In genomic region chr12:66352197-66352596, GRCh38 we compare ENCODE assay signal across 9 cellular contexts. TPM values are rescaled to one million over a fixed set of nuclear protein-coding genes. Genes with fewer than 3 reads are reported as not detected.
DNase-seq lines count a peak whose midpoint lies in the region; ATAC-seq, FAIRE-seq and TF ChIP-seq lines count a peak whose summit lies in the region.
"Had no signal": no experiment of that assay in that cellular context is flagged by ENCODE, and none has a peak within 500 bp of the region (broad histone marks: within the 10 kb centered on the region; RNA-seq: fewer than 3 reads in every experiment).

No MANE protein-coding gene starts in this region.

- POLR2A ChIA-PET in GM12878 (lab: Charles Lee) = no interaction called here

- 74% methylated on average over 9 of the region's 9 CpGs for WGBS in GM12878 (ENCODE audit: insufficient coverage, insufficient replicate concordance, low lambda C conversion rate, missing lambda C conversion rate)
- 46% methylated on average over 9 of the region's 9 CpGs for WGBS in mesenchymal stem cell

- intact Hi-C loops in GM12878 (cut with micrococcal nuclease; ENCODE audit: unreplicated experiment) = loop anchor here (2.0 kb wide), 2 partner anchors 47 to 343 kb away; no protein-coding TSS in a partner anchor

- no peaks in the 10 kb centered on the region for H3K79me2 ChIP-seq in Karpas-422 (ENCODE audit: low read length)
- H3K79me2 ChIP-seq in GM12878 (ENCODE audit: control insufficient read depth, insufficient read depth, low read length) = no peaks in the 10 kb centered on the region

- peak; percentile 23 for DNase-seq in NCI-H2196 (lab: John Stamatoyannopoulos, UW; ENCODE audit: unreplicated experiment)
- no peak for DNase-seq in NCI-H2196 treated with DMSO at 0.1 percent for 48 hours (lab: John Stamatoyannopoulos, UW; ENCODE audit: unreplicated experiment)
- peak; percentile 72 for DNase-seq in Karpas-422
- DNase-seq in GM12878 (ENCODE audit: low read depth, low spot score) = no peak
- DNase-seq in mesenchymal stem cell = peak; percentile 31
- no peak for DNase-seq in hepatic stellate cell (ENCODE audit: low spot score)

- no peak overlapping the region for H3K27ac ChIP-seq in Karpas-422 (ENCODE audit: low read length)
- no peak overlapping the region for H3K27ac ChIP-seq in GM12878 (ENCODE audit: control insufficient read depth, insufficient read depth)
- no peak overlapping the region for H3K27ac ChIP-seq in mesenchymal stem cell (ENCODE audit: low read length, poor library complexity, severe bottlenecking)
- H3K27ac ChIP-seq: skin epidermis had no signal

- no peak overlapping the region for H2BK5ac ChIP-seq in mesenchymal stem cell (ENCODE audit: low read depth, low read length, poor library complexity, severe bottlenecking)

- peak; percentile 45; the same call in 2 of the 3 replicates for ATAC-seq in GM12878
- no peak for ATAC-seq in GM18861 (IDR thresholded peaks at IDR 0.05; ENCODE audit: unreplicated experiment)
- ATAC-seq in HG03097 (IDR thresholded peaks at IDR 0.05; ENCODE audit: low FRiP score, unreplicated experiment) = no peak

- TF ChIP-seq EP300 in GM12878 (IDR thresholded peaks at IDR 0.05; ENCODE audit: borderline replicate concordance in 1 of 2, control insufficient read depth in 1 of 2, low read depth in 2 of 2, low read length in 2 of 2) = no peak

- H3K36me3 ChIP-seq in Karpas-422 (ENCODE audit: insufficient read depth, low read length) (no peaks in the 10 kb centered on the region), GM12878 (ENCODE audit: control insufficient read depth in 2 of 2, insufficient read depth in 2 of 2, low read length in 1 of 2) (no peaks in the 10 kb centered on the region), mesenchymal stem cell (ENCODE audit: control insufficient read depth in 1 of 2, insufficient read depth in 2 of 2, low read depth in 1 of 2, low read length in 2 of 2) (no peaks in the 10 kb centered on the region)

- H2AFZ ChIP-seq in Karpas-422 (ENCODE audit: low read length) = no peak overlapping the region
- no peak overlapping the region for H2AFZ ChIP-seq in GM12878 (ENCODE audit: control insufficient read depth, low read depth, low read length)
- no peak overlapping the region for H2AFZ ChIP-seq in mesenchymal stem cell (ENCODE audit: low read depth, low read length)

- no peak overlapping the region for H3K4ac ChIP-seq in mesenchymal stem cell (ENCODE audit: low read depth in 1 of 2, low read length in 2 of 2)

- TF ChIP-seq POLR2A in GM12878 (IDR thresholded peaks at IDR 0.05; ENCODE audit: low read depth, low read length) = no peak

- H3K4me1 ChIP-seq in Karpas-422 (ENCODE audit: low read length) (0 out of 2 replicates have a peak, but pooled peaks cover 3% of the 10 kb centered on the region), GM12878 (ENCODE audit: control insufficient read depth, insufficient read depth, low read length) (no peaks in the 10 kb centered on the region), mesenchymal stem cell (ENCODE audit: control insufficient read depth, insufficient read depth, low read depth, low read length) (no peaks in the 10 kb centered on the region)

- H3K27me3 ChIP-seq in Karpas-422 (ENCODE audit: low read length) (no peaks in the 10 kb centered on the region), GM12878 (replicated peaks in 1 of 2; ENCODE audit: control insufficient read depth in 2 of 2, insufficient read depth in 2 of 2, low read length in 1 of 2) (no peaks in the 10 kb centered on the region), mesenchymal stem cell (ENCODE audit: control insufficient read depth in 1 of 2, insufficient read depth in 1 of 2, low read length in 2 of 2) (no peaks in the 10 kb centered on the region)

- H2BK120ac ChIP-seq in mesenchymal stem cell (ENCODE audit: low read depth, low read length) = no peak overlapping the region

- TF ChIP-seq RAD21 in GM12878 (IDR thresholded peaks at IDR 0.05; ENCODE audit: insufficient read depth, low read depth, low read length) = peak; percentile 68

- H3K4me2 ChIP-seq in Karpas-422 (ENCODE audit: low read depth, low read length, poor library complexity, severe bottlenecking) (no peak overlapping the region), GM12878 (ENCODE audit: control insufficient read depth, insufficient read depth) (no peak overlapping the region), mesenchymal stem cell (ENCODE audit: low read length, poor library complexity, severe bottlenecking) (no peak overlapping the region)

- TF ChIP-seq CTCF in GM12878 (IDR thresholded peaks at IDR 0.05 in 2 of 3, conservative IDR thresholded peaks at IDR 0.05 in 1 of 3; ENCODE audit: control insufficient read depth in 2 of 3, extremely low read depth in 1 of 3, insufficient read depth in 1 of 3, low read depth in 3 of 3, low read length in 3 of 3) = peak; percentile 29 to 36 (median 31); a peak in 2 of 6 replicates

- H3K4me3 ChIP-seq in Karpas-422 (ENCODE audit: low read length) (no peak overlapping the region), GM12878 (no peak overlapping the region), mesenchymal stem cell (ENCODE audit: insufficient read depth in 1 of 2, low read depth in 1 of 2, low read length in 2 of 2) (no peak overlapping the region)
- H3K4me3 ChIP-seq: skin epidermis had no signal

- in situ Hi-C loops in GM12878 (cut with MboI) = no loop called here

- SMC1A ChIA-PET in GM12878 (lab: Charles Lee; ENCODE audit: uncharacterized antibody, unreplicated experiment) = interaction anchor here (0.7 kb wide), 1 partner anchor 340 kb away, joined by 3 read pairs; no protein-coding TSS in a partner anchor

- no peak overlapping the region for H4K8ac ChIP-seq in mesenchymal stem cell (ENCODE audit: low read length)

- no peak overlapping the region for H3K23ac ChIP-seq in mesenchymal stem cell (ENCODE audit: low read length in 2 of 2)

- RAD21 ChIA-PET in GM12878 (lab: Charles Lee; ENCODE audit: unreplicated experiment) = interaction anchor here (0.7 to 0.9 kb wide), 2 partner anchors 38 to 207 kb away, joined by 3 read pairs; no protein-coding TSS in a partner anchor

- H3K9ac ChIP-seq in Karpas-422 (ENCODE audit: low read length) = no peak overlapping the region
- H3K9ac ChIP-seq in GM12878 (ENCODE audit: control insufficient read depth, insufficient read depth, low read length) = no peak overlapping the region
- no peak overlapping the region for H3K9ac ChIP-seq in mesenchymal stem cell (ENCODE audit: low read length)

- no peak for FAIRE-seq in GM12878 (lab: Jason Lieb, UNC)

- TSS peak; percentile 33 for BruUV-seq in GM12878 (replicated peaks; lab: Mats Ljungman, UMichigan)

- H2BK12ac ChIP-seq in mesenchymal stem cell (ENCODE audit: low read length in 2 of 2) = no peak overlapping the region

- H4K91ac ChIP-seq in mesenchymal stem cell (ENCODE audit: low read length) = no peak overlapping the region

- H3K18ac ChIP-seq in mesenchymal stem cell (ENCODE audit: low read depth in 1 of 2, low read length in 2 of 2) = no peak overlapping the region

- H3K9me3 ChIP-seq in Karpas-422 (ENCODE audit: low read length) (no peaks in the 10 kb centered on the region), GM12878 (replicated peaks; ENCODE audit: control insufficient read depth, insufficient read depth, low read length) (no peaks in the 10 kb centered on the region), mesenchymal stem cell (ENCODE audit: control insufficient read depth, low read length) (no peaks in the 10 kb centered on the region)

- CTCF ChIA-PET in GM12878 (lab: Yijun Ruan, JAX) = interaction anchor here (0.6 to 1.5 kb wide), 5 partner anchors 9 to 82 kb away, joined by 3 to 8 read pairs (median 3); no protein-coding TSS in a partner anchor

- H3K79me1 ChIP-seq in mesenchymal stem cell (replicated peaks; ENCODE audit: low read length, poor library complexity, severe bottlenecking) = no peaks in the 10 kb centered on the region

- H3K9me2 ChIP-seq in Karpas-422 (replicated peaks; ENCODE audit: insufficient read depth, low read length) = no peaks in the 10 kb centered on the region

- no peaks in the 10 kb centered on the region for H4K20me1 ChIP-seq in Karpas-422 (ENCODE audit: insufficient read depth, low read depth, low read length)
- H4K20me1 ChIP-seq in GM12878 (ENCODE audit: control insufficient read depth, insufficient read depth) = no peaks in the 10 kb centered on the region

- H3K14ac ChIP-seq in mesenchymal stem cell (ENCODE audit: low read length in 2 of 2) = no peak overlapping the region

- H2AK5ac ChIP-seq in mesenchymal stem cell (ENCODE audit: low read length, severe bottlenecking) = no peak overlapping the region

- H2BK15ac ChIP-seq in mesenchymal stem cell (ENCODE audit: low read depth, poor library complexity, severe bottlenecking) = no peak overlapping the region

RNA-seq across cellular contexts. Expression of gene HELB, which starts 49.9 kb away (rescaled TPM):
- 4.4 and 7.7 TPM in 2 replicates for total RNA-seq in Karpas-422 (2014; rRNA removed; shearing (Covaris generic); ENCODE audit: low replicate concordance)
- 95.4 and 98.4 TPM in 2 replicates for total RNA-seq in GM12878 (2013; cell fraction: nucleolus; rRNA removed)
- 4.6 and 7.4 TPM in 2 replicates for total RNA-seq in GM12878 (2014; rRNA removed)
- 5.9 and 7.2 TPM in 2 replicates for total RNA-seq in GM12878 (2014; rRNA removed; fragmentation: Illumina TruSeq; extraction: Trizol)
- total RNA-seq in GM12878 (2021) = 5.8 and 6.4 TPM in 2 replicates
- polyA plus RNA-seq in GM12878 (2011; ENCODE audit: low read depth) = 2.3 TPM
- 10.0 and 15.3 TPM in 2 replicates for polyA plus RNA-seq in GM12878 (2011; rRNA removed)
- 3.7 and 4.4 TPM in 2 replicates for polyA plus RNA-seq in GM12878 (2011; cell fraction: cytosol; rRNA removed)
- 9.1 and 9.4 TPM in 2 replicates for polyA plus RNA-seq in GM12878 (2011; cell fraction: nucleus; rRNA removed)
- polyA plus RNA-seq in GM12878 (2012) = 3.2 TPM in 2 replicates
- 2.5 and 3.5 TPM in 2 replicates for polyA plus RNA-seq in GM12878 (2014; fragmentation: Illumina TruSeq; extraction: Trizol)
- 1 to 10 TPM in 1 of 2 experiments, under 1 TPM in 1; 0.58 to 1.0 TPM for polyA plus RNA-seq in GM12878 (2014; fragmentation: Nextera tagmentation; extraction: Ambion mirVana)
- 2.7 and 3.3 TPM in 2 replicates for polyA plus RNA-seq in GM12878 (2014; rRNA removed)
- 1 to 10 TPM; 4.3 to 4.6 TPM for polyA plus RNA-seq in GM12878 (2016; fragmentation: Nextera tagmentation; extraction: Ambion mirVana)
- polyA minus RNA-seq in GM12878 (2011; rRNA and poly(A)+ RNA removed) = 16.6 and 19.2 TPM in 2 replicates
- polyA minus RNA-seq in GM12878 (2011; cell fraction: cytosol; rRNA and poly(A)+ RNA removed) = 5.1 and 5.2 TPM in 2 replicates
- 15.2 and 23.1 TPM in 2 replicates for polyA minus RNA-seq in GM12878 (2011; cell fraction: nucleus; rRNA and poly(A)+ RNA removed)
- 0.39 TPM for polyA plus RNA-seq in mesenchymal stem cell (2013, experiment 1 of 2)
- 0.40 TPM for polyA plus RNA-seq in mesenchymal stem cell (2013, experiment 2 of 2)

Comparison
In these comparisons a context has a peak if more than half of its experiments do, and no peak if none do; other contexts are left out.
1. DNase-seq: peak in NCI-H2196 (single experiment), Karpas-422 (single experiment) and mesenchymal stem cell (single experiment); none in NCI-H2196 treated with DMSO at 0.1 percent for 48 hours (single experiment), GM12878 (single experiment) and hepatic stellate cell (single experiment).